ENCODE assay signal across 9 cellular contexts in the genomic region with DNA sequence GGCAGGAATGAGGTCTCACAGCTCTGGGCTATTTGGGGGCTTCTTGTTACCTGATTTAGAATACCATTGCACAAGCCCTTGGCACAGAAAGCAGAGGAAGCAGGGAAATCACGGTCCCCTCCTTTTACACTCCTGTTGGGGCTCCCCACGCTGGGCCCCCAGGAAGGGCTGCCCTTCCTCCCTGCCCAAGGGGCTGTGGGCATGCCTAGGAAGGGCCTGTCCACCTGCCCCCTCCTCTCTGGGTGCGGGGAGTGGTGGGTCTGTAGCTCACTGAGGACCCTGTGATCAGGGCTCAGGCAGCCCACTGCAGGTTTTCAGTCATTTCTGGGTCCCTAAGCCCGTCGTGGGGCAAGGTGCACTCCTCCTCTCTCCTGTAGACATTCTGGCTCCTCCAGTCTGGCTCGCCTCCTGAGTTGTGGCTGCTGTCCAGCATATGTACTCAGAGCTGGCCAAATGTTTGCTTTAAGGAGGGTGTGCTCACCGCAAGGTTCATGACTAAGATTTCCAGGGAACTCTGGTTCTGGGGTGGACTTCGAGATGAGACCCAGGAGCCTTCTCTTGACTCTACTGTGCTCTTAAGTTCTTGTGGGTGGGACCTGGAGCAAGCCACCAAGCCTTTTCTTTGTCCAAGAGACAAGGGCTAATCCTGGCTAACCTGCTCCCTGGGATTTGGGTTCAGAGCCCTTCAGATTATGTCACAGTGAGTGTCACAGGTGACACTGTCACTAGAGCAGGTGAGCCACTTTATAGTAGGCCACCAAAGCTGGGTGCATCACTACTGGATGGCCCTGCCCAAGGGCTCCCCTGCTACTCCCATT. TPM values are rescaled to one million over a fixed set of nuclear protein-coding genes. Genes with fewer than 3 reads are reported as not detected.
DNase-seq lines count a peak whose midpoint lies in the region; ATAC-seq and TF ChIP-seq lines count a peak whose summit lies in the region.
"Had no signal": no experiment of that assay in that cellular context is flagged by ENCODE, and none has a peak within 500 bp of the region (broad histone marks: within the 10 kb centered on the region; RNA-seq: fewer than 3 reads in every experiment).

No MANE protein-coding gene starts in this region.

- no peak for ATAC-seq in CD4-positive, CD25-positive, alpha-beta regulatory T cell (ENCODE audit: low read depth in 2 of 2)
- ATAC-seq in HG03095 (IDR thresholded peaks at IDR 0.05; ENCODE audit: unreplicated experiment) (no peak), GM19463 (IDR thresholded peaks at IDR 0.05; ENCODE audit: unreplicated experiment) (no peak)

- H3K9me3 Mint-ChIP-seq in CD4-positive, CD25-positive, alpha-beta regulatory T cell: no peaks in the 10 kb centered on the region
- H3K9me3 Mint-ChIP-seq: activated naive CD4-positive, alpha-beta T cell treated with anti-CD3 and anti-CD28 coated beads for 36 hours had no signal

- DNase-seq in CD4-positive, CD25-positive, alpha-beta regulatory T cell: no peak
- peak; percentile 13 to 64 for DNase-seq in NCI-H446 (lab: John Stamatoyannopoulos, UW)
- DNase-seq in epidermal melanocyte (ENCODE audit: insufficient read length, low spot score): peak; percentile 62
- no peak for DNase-seq in RKO (ENCODE audit: low spot score)
- DNase-seq in globus pallidus (ENCODE audit: low spot score): no peak
- DNase-seq: activated naive CD4-positive, alpha-beta T cell treated with anti-CD3 and anti-CD28 coated beads for 36 hours had no signal

- H3K27ac ChIP-seq in CD4-positive, CD25-positive, alpha-beta regulatory T cell (ENCODE audit: insufficient read depth, low read length, poor library complexity, severe bottlenecking): no peak overlapping the region
- peak overlapping the region; percentile 82 for H3K27ac ChIP-seq in neutrophil

- H3K27ac Mint-ChIP-seq in CD4-positive, CD25-positive, alpha-beta regulatory T cell: peak overlapping the region in 2 of 3 donors; percentile 78 to 91

- no peaks in the 10 kb centered on the region for H3K27me3 ChIP-seq in CD4-positive, CD25-positive, alpha-beta regulatory T cell (ENCODE audit: control insufficient read depth, insufficient read depth, low read length)
- no peaks in the 10 kb centered on the region for H3K27me3 ChIP-seq in neutrophil

- H3K36me3 ChIP-seq in CD4-positive, CD25-positive, alpha-beta regulatory T cell (ENCODE audit: control insufficient read depth, insufficient read depth, low read length): peaks cover 35% of the 10 kb centered on the region
- H3K36me3 ChIP-seq in neutrophil: peaks cover 19% of the 10 kb centered on the region

- no peaks in the 10 kb centered on the region for H3K27me3 Mint-ChIP-seq in CD4-positive, CD25-positive, alpha-beta regulatory T cell

- TF ChIP-seq CTCF in neutrophil (IDR thresholded peaks at IDR 0.05): no peak

- peaks cover 7 to 68% (median 39%) of the 10 kb centered on the region in 4 donors for H3K4me1 Mint-ChIP-seq in CD4-positive, CD25-positive, alpha-beta regulatory T cell

- no peaks in the 10 kb centered on the region for H3K9me3 ChIP-seq in CD4-positive, CD25-positive, alpha-beta regulatory T cell (ENCODE audit: control insufficient read depth in 2 of 2, low read length in 2 of 2)
- H3K9me3 ChIP-seq in neutrophil: no peaks in the 10 kb centered on the region

- no peak overlapping the region for H3K4me3 ChIP-seq in CD4-positive, CD25-positive, alpha-beta regulatory T cell (ENCODE audit: low read depth, low read length)
- H3K4me3 ChIP-seq in neutrophil (ENCODE audit: low read depth in 1 of 2, low read length in 1 of 2): no peak overlapping the region

- peaks cover 27% of the 10 kb centered on the region for H3K4me1 ChIP-seq in CD4-positive, CD25-positive, alpha-beta regulatory T cell (ENCODE audit: control insufficient read depth, insufficient read depth, low read length, poor library complexity, severe bottlenecking)
- H3K4me1 ChIP-seq in neutrophil (ENCODE audit: control insufficient read depth in 1 of 2, insufficient read depth in 1 of 2, low read depth in 1 of 2, low read length in 1 of 2): peaks cover 31 to 33% of the 10 kb centered on the region in 2 experiments

- peak overlapping the region in 2 of 4 donors; percentile 33 to 54 for H3K4me3 Mint-ChIP-seq in CD4-positive, CD25-positive, alpha-beta regulatory T cell
- H3K4me3 Mint-ChIP-seq: activated naive CD4-positive, alpha-beta T cell treated with anti-CD3 and anti-CD28 coated beads for 36 hours had no signal

- H3K36me3 Mint-ChIP-seq in CD4-positive, CD25-positive, alpha-beta regulatory T cell: peaks cover 25% of the 10 kb centered on the region

RNA-seq across cellular contexts. Expression of gene TACR2, which starts 56.0 kb away (rescaled TPM):
- total RNA-seq in CD4-positive, CD25-positive, alpha-beta regulatory T cell: not detected
- under 1 TPM in 2 of 4 donors, not detected in 2; 0.13 to 0.14 TPM for polyA plus RNA-seq in CD4-positive, CD25-positive, alpha-beta regulatory T cell
- total RNA-seq: activated naive CD4-positive, alpha-beta T cell treated with anti-CD3 and anti-CD28 coated beads for 36 hours had no signal

Comparison
In these comparisons a context has a peak if more than half of its experiments do, and no peak if none do; other contexts are left out.
1. DNase-seq: peak in NCI-H446 (2 of 2) and epidermal melanocyte (single experiment); none in CD4-positive, CD25-positive, alpha-beta regulatory T cell (0 of 3), RKO (single experiment) and globus pallidus (single experiment).